Comparison of ENCODE assay signal across 12 cellular contexts in genomic region chr11:63869171-63869591, GRCh38. TPM values are rescaled to one million over a fixed set of nuclear protein-coding genes. Genes with fewer than 3 reads are reported as not detected.
A peak's percentile ranks its signal among the peaks of the same experiment; 100 is the strongest.
DNase-seq lines count a peak whose midpoint lies in the region; ATAC-seq and TF ChIP-seq lines count a peak whose summit lies in the region.
"Had no signal": no experiment of that assay in that cellular context is flagged by ENCODE, and none has a peak within 500 bp of the region (broad histone marks: within the 10 kb centered on the region; RNA-seq: fewer than 3 reads in every experiment).

No MANE protein-coding gene starts in this region.

- TF ChIP-seq CTCF in PC-3 (conservative IDR thresholded peaks at IDR 0.05; ENCODE audit: low read depth, low read length) (no peak), neutrophil (IDR thresholded peaks at IDR 0.05) (no peak), GM10248 (IDR thresholded peaks at IDR 0.05; ENCODE audit: control extremely low read depth, extremely low read depth, low read depth, missing control alignments) (no peak)

- H4K20me1 ChIP-seq in PC-3 (ENCODE audit: low read length), result peaks cover 13% of the 10 kb centered on the region

- H3K9ac ChIP-seq in PC-3 (ENCODE audit: low read length), result no peak overlapping the region

- H3K4me2 ChIP-seq in PC-3 (ENCODE audit: low read length), result peak overlapping the region; percentile 74

- peak; percentile 22 for ATAC-seq in PC-3
- no peak for ATAC-seq in HG03439 (IDR thresholded peaks at IDR 0.05; ENCODE audit: unreplicated experiment)
- ATAC-seq: right cardiac atrium had no signal

- intact Hi-C loops in PC-3 (cut with micrococcal nuclease), result no loop called here

- no peaks in the 10 kb centered on the region for H3K9me2 ChIP-seq in PC-3 (replicated peaks; ENCODE audit: low read length)

- no peaks in the 10 kb centered on the region for H3F3A ChIP-seq in PC-3 (ENCODE audit: low read length, unreplicated experiment)

- H2AFZ ChIP-seq in PC-3 (ENCODE audit: low read length), result no peak overlapping the region

- H3K27ac ChIP-seq in PC-3 (ENCODE audit: low read length) (peak overlapping the region; percentile 55), neutrophil (peak overlapping the region; percentile 84)
- peak overlapping the region; percentile 40 for H3K27ac ChIP-seq in effector memory CD4-positive, alpha-beta T cell (ENCODE audit: insufficient read depth, low read length, poor library complexity, severe bottlenecking)
- H3K27ac ChIP-seq: SJCRH30 had no signal

- no TSS peak for BruUV-seq in PC-3 (replicated peaks; lab: Mats Ljungman, UMichigan)

- no peaks in the 10 kb centered on the region for H3K9me3 ChIP-seq in PC-3 (ENCODE audit: low read length)
- H3K9me3 ChIP-seq in effector memory CD4-positive, alpha-beta T cell (ENCODE audit: control insufficient read depth, low read length), result no peaks in the 10 kb centered on the region
- H3K9me3 ChIP-seq in neutrophil, result no peaks in the 10 kb centered on the region
- H3K9me3 ChIP-seq: SJCRH30 had no signal

- H3K4me1 ChIP-seq in PC-3 (ENCODE audit: insufficient read depth, low read length) (peaks cover 60% of the 10 kb centered on the region), neutrophil (ENCODE audit: control insufficient read depth in 1 of 2, insufficient read depth in 1 of 2, low read depth in 1 of 2, low read length in 1 of 2) (peaks cover 100% of the 10 kb centered on the region in 2 experiments)
- peaks cover 79% of the 10 kb centered on the region for H3K4me1 ChIP-seq in effector memory CD4-positive, alpha-beta T cell (ENCODE audit: control insufficient read depth, insufficient read depth, low read length, poor library complexity, severe bottlenecking)

- H3K4me3 ChIP-seq in PC-3 (ENCODE audit: low read length) (0 out of 2 replicates have a peak overlapping the region, but pooled peaks have one; percentile 16), neutrophil (ENCODE audit: low read depth in 1 of 2, low read length in 1 of 2) (peak overlapping the region in 1 of 2 experiments; percentile 11)
- peak overlapping the region; percentile 2 for H3K4me3 ChIP-seq in effector memory CD4-positive, alpha-beta T cell (ENCODE audit: insufficient read depth, low read depth, low read length, poor library complexity, severe bottlenecking)
- H3K4me3 ChIP-seq: lung, SJCRH30 had no signal

- CTCF ChIA-PET in PC-3 (lab: Charles Lee), result interaction anchor here (0.8 kb wide), 1 partner anchor 31 kb away, joined by 3 read pairs; no protein-coding TSS in a partner anchor
- CTCF ChIA-PET in GM10248 (lab: Yijun Ruan, JAX), result interaction anchor here (1.1 to 2.3 kb wide), 2 partner anchors 31 to 76 kb away, joined by 4 to 12 read pairs; no protein-coding TSS in a partner anchor

- POLR2A ChIA-PET in PC-3 (lab: Charles Lee; ENCODE audit: unreplicated experiment), result interaction anchor here (0.6 kb wide), 1 partner anchor 17 kb away, joined by 3 read pairs; no protein-coding TSS in a partner anchor
- POLR2A ChIA-PET in GM10248 (lab: Yijun Ruan, JAX), result interaction anchor here (0.6 kb wide), 1 partner anchor 315 kb away, joined by 6 read pairs; no protein-coding TSS in a partner anchor

- peaks cover 87% of the 10 kb centered on the region for H3K79me2 ChIP-seq in PC-3 (ENCODE audit: low read length)

- DNase-seq in EL, result peak; percentile 15
- peak; percentile 57 for DNase-seq in PC-3
- DNase-seq in effector memory CD4-positive, alpha-beta T cell, result no peak
- DNase-seq in activated effector memory CD4-positive, alpha-beta T cell treated with Interleukin-2 at 50 U/mL for 16 hours, result no peak
- no peak for DNase-seq in stimulated activated CD8-positive, alpha-beta memory T cell treated with anti-CD3 and anti-CD28 coated beads, Interleukin-4, amount 100 ng/mL, for 48 hours
- DNase-seq in GM10248 (ENCODE audit: extremely low spot score), result no peak
- DNase-seq: NCI-H2227 treated with DMSO at 0.1 percent for 48 hours, SJCRH30 had no signal

- 0 out of 2 replicates have a peak, but pooled peaks cover 3% of the 10 kb centered on the region for H3K36me3 ChIP-seq in PC-3 (ENCODE audit: low read depth, low read length)
- H3K36me3 ChIP-seq in effector memory CD4-positive, alpha-beta T cell (ENCODE audit: control insufficient read depth, insufficient read depth, low read length), result no peaks in the 10 kb centered on the region
- H3K36me3 ChIP-seq in neutrophil, result peaks cover 8% of the 10 kb centered on the region

- no peaks in the 10 kb centered on the region for H3K27me3 ChIP-seq in PC-3 (ENCODE audit: low read length)
- no peaks in the 10 kb centered on the region for H3K27me3 ChIP-seq in effector memory CD4-positive, alpha-beta T cell (replicated peaks; ENCODE audit: control insufficient read depth, insufficient read depth, low read length, poor library complexity, severe bottlenecking)
- no peaks in the 10 kb centered on the region for H3K27me3 ChIP-seq in neutrophil
- H3K27me3 ChIP-seq: SJCRH30 had no signal

RNA-seq across cellular contexts. Expression of gene MARK2, which starts 30.3 kb away (rescaled TPM):
- total RNA-seq in PC-3 (2014; rRNA removed), result 60.1 and 66.5 TPM in 2 replicates

RNA-seq across cellular contexts. Expression of gene RCOR2, which starts 47.8 kb away (rescaled TPM):
- total RNA-seq in PC-3 (2014; rRNA removed), result 1.2 and 1.4 TPM in 2 replicates

RNA-seq across cellular contexts. Expression of gene SPINDOC, which starts 55.9 kb away (rescaled TPM):
- 61.5 and 67.2 TPM in 2 replicates for total RNA-seq in PC-3 (2014; rRNA removed)

Comparison
In these comparisons a context has a peak if more than half of its experiments do, and no peak if none do; other contexts are left out.
1. DNase-seq: peak in EL (single experiment) and PC-3 (single experiment); none in effector memory CD4-positive, alpha-beta T cell (0 of 3), activated effector memory CD4-positive, alpha-beta T cell treated with Interleukin-2 at 50 U/mL for 16 hours (single experiment), stimulated activated CD8-positive, alpha-beta memory T cell treated with anti-CD3 and anti-CD28 coated beads, Interleukin-4, amount 100 ng/mL, for 48 hours (single experiment) and GM10248 (single experiment).
2. Peak in every context shown above with its lines, with median percentiles within 50 percentile points of each other: H3K27ac ChIP-seq.